In genomic region chr7:29194206-29194593, GRCh38 we compare ENCODE assay signal across 8 cellular contexts. TPM values are rescaled to one million over a fixed set of nuclear protein-coding genes. Genes with fewer than 3 reads are reported as not detected.
DNase-seq lines count a peak whose midpoint lies in the region; ATAC-seq lines count a peak whose summit lies in the region.

No MANE protein-coding gene starts in this region.

- peak; percentile 9 for DNase-seq in stimulated activated CD4-positive, alpha-beta T cell treated with anti-CD3 and anti-CD28 coated beads, Interleukin-15, amount 100 ng/mL, for 24 hours
- no peak for DNase-seq in stimulated activated CD4-positive, alpha-beta T cell treated with anti-CD3 and anti-CD28 coated beads, Interleukin-4, amount 100 ng/mL, for 1 hour
- DNase-seq in iPS DF 6.9 (ENCODE audit: low read depth, low spot score): no peak
- DNase-seq in superior temporal gyrus (ENCODE audit: extremely low spot score): no peak
- no peak for DNase-seq in T1000 (lab: John Stamatoyannopoulos, UW)

- peak overlapping the region; percentile 70 for H3K4me3 Mint-ChIP-seq in activated T-helper 17 cell treated with anti-CD3 and anti-CD28 coated beads, Interleukin-2, amount 50 U/mL, for 72 hours

- H3K4me1 Mint-ChIP-seq in activated T-helper 17 cell treated with anti-CD3 and anti-CD28 coated beads, Interleukin-2, amount 50 U/mL, for 72 hours: peaks cover 8% of the 10 kb centered on the region

- H3K4me3 ChIP-seq in iPS DF 6.9 (ENCODE audit: low read length): peak overlapping the region; percentile 70; the same call in 1 of the 2 replicates
- H3K4me3 ChIP-seq in skeletal muscle satellite cell (ENCODE audit: low read length): peak overlapping the region; percentile 76

- no peaks in the 10 kb centered on the region for H3K36me3 Mint-ChIP-seq in activated T-helper 17 cell treated with anti-CD3 and anti-CD28 coated beads, Interleukin-2, amount 50 U/mL, for 72 hours (ENCODE audit: low read depth)

- no peaks in the 10 kb centered on the region for H3K9me3 Mint-ChIP-seq in activated T-helper 17 cell treated with anti-CD3 and anti-CD28 coated beads, Interleukin-2, amount 50 U/mL, for 72 hours

- WGBS in iPS DF 6.9 (ENCODE audit: insufficient coverage, insufficient read length): no CpG with 5 or more reads among the region's 40 CpGs

- no peak overlapping the region for H3K27ac Mint-ChIP-seq in activated T-helper 17 cell treated with anti-CD3 and anti-CD28 coated beads, Interleukin-2, amount 50 U/mL, for 72 hours

- H3K27me3 ChIP-seq in iPS DF 6.9 (ENCODE audit: control insufficient read depth, insufficient read depth, low read length) (peaks cover 29% of the 10 kb centered on the region), skeletal muscle satellite cell (ENCODE audit: control insufficient read depth, insufficient read depth, low read length) (peaks cover 76% of the 10 kb centered on the region)

- H3K36me3 ChIP-seq in iPS DF 6.9 (ENCODE audit: control insufficient read depth, insufficient read depth, low read length) (no peaks in the 10 kb centered on the region), skeletal muscle satellite cell (ENCODE audit: insufficient read depth, low read length) (no peaks in the 10 kb centered on the region)

- H3K27me3 Mint-ChIP-seq in activated T-helper 17 cell treated with anti-CD3 and anti-CD28 coated beads, Interleukin-2, amount 50 U/mL, for 72 hours: peaks cover 40% of the 10 kb centered on the region

- H3K9ac ChIP-seq in skeletal muscle satellite cell (ENCODE audit: low read depth, low read length): no peak overlapping the region

- no peak for ATAC-seq in activated T-helper 17 cell treated with anti-CD3 and anti-CD28 coated beads, Interleukin-2, amount 50 U/mL, for 72 hours (replicated peaks)
- ATAC-seq in HG03442 (IDR thresholded peaks at IDR 0.05; ENCODE audit: unreplicated experiment): no peak

- H3K9me3 ChIP-seq in iPS DF 6.9 (ENCODE audit: control insufficient read depth, insufficient read depth, low read length) (no peaks in the 10 kb centered on the region), skeletal muscle satellite cell (replicated peaks; ENCODE audit: low read length) (no peaks in the 10 kb centered on the region)

- peak overlapping the region; percentile 96 for H3K4me2 ChIP-seq in skeletal muscle satellite cell (ENCODE audit: low read length)

- no peaks in the 10 kb centered on the region for H3K4me1 ChIP-seq in iPS DF 6.9 (ENCODE audit: control insufficient read depth, insufficient read depth, low read length)
- H3K4me1 ChIP-seq in skeletal muscle satellite cell (ENCODE audit: control insufficient read depth, insufficient read depth, low read length): peaks cover 4% of the 10 kb centered on the region

- H3K27ac ChIP-seq in iPS DF 6.9 (ENCODE audit: low read length): no peak overlapping the region

RNA-seq across cellular contexts. Expression of gene CHN2, which starts 0.4 kb away (rescaled TPM):
- under 1 TPM in 1 of 2 donors, not detected in 1; 0.85 TPM for total RNA-seq in activated T-helper 17 cell treated with anti-CD3 and anti-CD28 coated beads, Interleukin-2, amount 50 U/mL, for 72 hours
- 0.25 and 1.7 TPM in 2 replicates for total RNA-seq in skeletal muscle satellite cell (2012; rRNA removed)

RNA-seq across cellular contexts. Expression of gene CPVL, which starts 47.9 kb away (rescaled TPM):
- total RNA-seq in activated T-helper 17 cell treated with anti-CD3 and anti-CD28 coated beads, Interleukin-2, amount 50 U/mL, for 72 hours: under 1 TPM in 1 of 2 donors, not detected in 1; 0.63 TPM
- total RNA-seq in skeletal muscle satellite cell (2012; rRNA removed): 0.66 and 1.8 TPM in 2 replicates
